Comparison of ENCODE assay signal across 1 cellular context in the genomic region with DNA sequence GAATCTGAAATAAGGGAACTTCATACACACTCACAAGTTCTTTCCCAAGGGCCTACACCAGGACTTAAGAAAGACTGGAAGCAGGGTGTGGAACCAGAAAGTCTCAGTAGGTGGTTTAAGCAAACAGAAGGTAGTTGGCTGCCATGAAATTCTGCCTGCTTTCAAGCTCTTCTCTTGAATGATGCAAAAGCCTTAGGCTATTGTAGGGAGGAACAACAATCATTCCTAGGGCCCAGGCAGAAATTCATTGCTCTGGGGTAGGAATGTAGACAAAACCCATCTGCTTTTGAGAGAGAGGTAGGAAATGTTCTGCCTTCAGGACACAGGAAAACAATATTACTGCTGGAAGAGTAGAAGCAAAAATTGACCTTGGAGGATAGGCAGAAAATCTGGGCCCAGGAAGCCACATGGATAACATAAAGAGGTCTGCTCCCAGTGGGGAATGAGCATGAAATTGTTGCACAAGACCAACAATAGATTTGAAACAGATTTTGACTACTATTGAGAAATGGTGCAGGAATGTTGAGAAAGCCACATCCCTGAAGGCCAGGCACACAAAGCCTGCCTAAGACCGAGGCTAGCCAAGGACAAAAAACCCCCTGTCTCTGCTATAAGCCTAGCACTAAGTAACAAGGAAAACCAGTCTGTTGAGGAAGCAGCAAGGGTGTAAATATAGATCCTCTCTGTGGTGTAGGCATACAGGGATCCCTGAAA.
TF ChIP-seq lines count a peak whose summit lies in the region.

No MANE protein-coding gene starts in this region.

TF ChIP-seq in HepG2, 621 proteins besides CTCF, POLR2A, EP300 and RAD21 (continues in another document):
- TF ChIP-seq DR1 (CRISPR knock-in tag; IDR thresholded peaks at IDR 0.05) (no peak), POGZ (CRISPR knock-in tag; IDR thresholded peaks at IDR 0.05) (0 out of 2 replicates have a peak, but pooled peaks have one; percentile 48), ARNT2 (CRISPR knock-in tag; IDR thresholded peaks at IDR 0.05; ENCODE audit: low read depth) (no peak), HHEX (CRISPR knock-in tag; IDR thresholded peaks at IDR 0.05) (no peak), FOXK2 (IDR thresholded peaks at IDR 0.05) (no peak), SMAD3 (CRISPR knock-in tag; IDR thresholded peaks at IDR 0.05) (peak; percentile 48; the same call in 1 of the 2 replicates), ZBTB3 (CRISPR knock-in tag; IDR thresholded peaks at IDR 0.05; ENCODE audit: borderline replicate concordance, low read depth) (no peak), KLF9 (CRISPR knock-in tag; IDR thresholded peaks at IDR 0.05; ENCODE audit: low read depth) (no peak), MTA1 (CRISPR knock-in tag; IDR thresholded peaks at IDR 0.05; ENCODE audit: borderline replicate concordance) (no peak), ELF4 (CRISPR knock-in tag; IDR thresholded peaks at IDR 0.05; ENCODE audit: borderline replicate concordance) (no peak), ZNF205 (CRISPR knock-in tag; IDR thresholded peaks at IDR 0.05) (no peak), ZFP62 (CRISPR knock-in tag; IDR thresholded peaks at IDR 0.05) (no peak), EHMT2 (IDR thresholded peaks at IDR 0.05; ENCODE audit: borderline replicate concordance, low read depth, low read length) (no peak), RFX5 (IDR thresholded peaks at IDR 0.05; ENCODE audit: low read depth, low read length) (no peak), ZNF567 (CRISPR knock-in tag; IDR thresholded peaks at IDR 0.05; ENCODE audit: borderline replicate concordance) (no peak), ZNF776 (CRISPR knock-in tag; IDR thresholded peaks at IDR 0.05) (no peak), RCOR2 (CRISPR knock-in tag; IDR thresholded peaks at IDR 0.05) (0 out of 2 replicates have a peak, but pooled peaks have one; percentile 28), ZNF678 (CRISPR knock-in tag; IDR thresholded peaks at IDR 0.05) (no peak), ZNF446 (CRISPR knock-in tag; IDR thresholded peaks at IDR 0.05) (no peak), ZNF264 (CRISPR knock-in tag; IDR thresholded peaks at IDR 0.05) (0 out of 2 replicates have a peak, but pooled peaks have one; percentile 52), TOE1 (CRISPR knock-in tag; IDR thresholded peaks at IDR 0.05) (no peak), ZNF20 (CRISPR knock-in tag; IDR thresholded peaks at IDR 0.05) (no peak), ZNF121 (CRISPR knock-in tag; IDR thresholded peaks at IDR 0.05) (no peak), ZNF12 (CRISPR knock-in tag; IDR thresholded peaks at IDR 0.05) (peak; percentile 82), SP2 (CRISPR knock-in tag; IDR thresholded peaks at IDR 0.05) (no peak), ZNF101 (CRISPR knock-in tag; IDR thresholded peaks at IDR 0.05; ENCODE audit: borderline replicate concordance, low read depth) (no peak), KDM1A (CRISPR knock-in tag; IDR thresholded peaks at IDR 0.05) (0 out of 2 replicates have a peak, but pooled peaks have one; percentile 8), ZBTB7A (CRISPR knock-in tag; IDR thresholded peaks at IDR 0.05) (no peak), ZFP36L2 (CRISPR knock-in tag; IDR thresholded peaks at IDR 0.05) (no peak), ZNF788 (CRISPR knock-in tag; IDR thresholded peaks at IDR 0.05; ENCODE audit: borderline replicate concordance) (no peak), ZNF207 (IDR thresholded peaks at IDR 0.05; ENCODE audit: borderline replicate concordance) (no peak)
- TF ChIP-seq, protein P1, sequence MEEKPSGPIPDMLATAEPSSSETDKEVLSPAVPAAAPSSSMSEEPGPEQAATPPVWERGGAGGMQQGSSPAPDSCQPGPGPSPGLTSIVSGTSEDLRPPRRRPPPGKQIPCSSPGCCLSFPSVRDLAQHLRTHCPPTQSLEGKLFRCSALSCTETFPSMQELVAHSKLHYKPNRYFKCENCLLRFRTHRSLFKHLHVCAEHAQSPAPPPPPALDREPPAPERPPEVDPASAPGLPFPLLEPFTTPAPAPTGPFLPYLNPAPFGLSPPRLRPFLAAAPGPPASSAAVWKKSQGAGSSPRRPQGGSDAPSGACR (CRISPR knock-in tag; IDR thresholded peaks at IDR 0.05), result no peak
- TF ChIP-seq, protein P2, sequence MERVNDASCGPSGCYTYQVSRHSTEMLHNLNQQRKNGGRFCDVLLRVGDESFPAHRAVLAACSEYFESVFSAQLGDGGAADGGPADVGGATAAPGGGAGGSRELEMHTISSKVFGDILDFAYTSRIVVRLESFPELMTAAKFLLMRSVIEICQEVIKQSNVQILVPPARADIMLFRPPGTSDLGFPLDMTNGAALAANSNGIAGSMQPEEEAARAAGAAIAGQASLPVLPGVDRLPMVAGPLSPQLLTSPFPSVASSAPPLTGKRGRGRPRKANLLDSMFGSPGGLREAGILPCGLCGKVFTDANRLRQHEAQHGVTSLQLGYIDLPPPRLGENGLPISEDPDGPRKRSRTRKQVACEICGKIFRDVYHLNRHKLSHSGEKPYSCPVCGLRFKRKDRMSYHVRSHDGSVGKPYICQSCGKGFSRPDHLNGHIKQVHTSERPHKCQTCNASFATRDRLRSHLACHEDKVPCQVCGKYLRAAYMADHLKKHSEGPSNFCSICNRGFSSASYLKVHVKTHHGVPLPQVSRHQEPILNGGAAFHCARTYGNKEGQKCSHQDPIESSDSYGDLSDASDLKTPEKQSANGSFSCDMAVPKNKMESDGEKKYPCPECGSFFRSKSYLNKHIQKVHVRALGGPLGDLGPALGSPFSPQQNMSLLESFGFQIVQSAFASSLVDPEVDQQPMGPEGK (CRISPR knock-in tag; IDR thresholded peaks at IDR 0.05), result peak; percentile 48; the same call in 1 of the 2 replicates
- TF ChIP-seq, protein P3, sequence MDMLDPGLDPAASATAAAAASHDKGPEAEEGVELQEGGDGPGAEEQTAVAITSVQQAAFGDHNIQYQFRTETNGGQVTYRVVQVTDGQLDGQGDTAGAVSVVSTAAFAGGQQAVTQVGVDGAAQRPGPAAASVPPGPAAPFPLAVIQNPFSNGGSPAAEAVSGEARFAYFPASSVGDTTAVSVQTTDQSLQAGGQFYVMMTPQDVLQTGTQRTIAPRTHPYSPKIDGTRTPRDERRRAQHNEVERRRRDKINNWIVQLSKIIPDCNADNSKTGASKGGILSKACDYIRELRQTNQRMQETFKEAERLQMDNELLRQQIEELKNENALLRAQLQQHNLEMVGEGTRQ (IDR thresholded peaks at IDR 0.05; ENCODE audit: low read depth, low read length), result no peak
- TF ChIP-seq, protein P3 (CRISPR knock-in tag; IDR thresholded peaks at IDR 0.05; ENCODE audit: borderline replicate concordance), result no peak
- TF ChIP-seq, protein P4, sequence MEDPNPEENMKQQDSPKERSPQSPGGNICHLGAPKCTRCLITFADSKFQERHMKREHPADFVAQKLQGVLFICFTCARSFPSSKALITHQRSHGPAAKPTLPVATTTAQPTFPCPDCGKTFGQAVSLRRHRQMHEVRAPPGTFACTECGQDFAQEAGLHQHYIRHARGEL (CRISPR knock-in tag; IDR thresholded peaks at IDR 0.05), result no peak
- TF ChIP-seq, protein P5, sequence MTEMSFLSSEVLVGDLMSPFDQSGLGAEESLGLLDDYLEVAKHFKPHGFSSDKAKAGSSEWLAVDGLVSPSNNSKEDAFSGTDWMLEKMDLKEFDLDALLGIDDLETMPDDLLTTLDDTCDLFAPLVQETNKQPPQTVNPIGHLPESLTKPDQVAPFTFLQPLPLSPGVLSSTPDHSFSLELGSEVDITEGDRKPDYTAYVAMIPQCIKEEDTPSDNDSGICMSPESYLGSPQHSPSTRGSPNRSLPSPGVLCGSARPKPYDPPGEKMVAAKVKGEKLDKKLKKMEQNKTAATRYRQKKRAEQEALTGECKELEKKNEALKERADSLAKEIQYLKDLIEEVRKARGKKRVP (CRISPR knock-in tag; IDR thresholded peaks at IDR 0.05), result 0 out of 4 replicates have a peak, but pooled peaks of 1 of the 2 experiments have one; percentile 30
- TF ChIP-seq, protein P6, sequence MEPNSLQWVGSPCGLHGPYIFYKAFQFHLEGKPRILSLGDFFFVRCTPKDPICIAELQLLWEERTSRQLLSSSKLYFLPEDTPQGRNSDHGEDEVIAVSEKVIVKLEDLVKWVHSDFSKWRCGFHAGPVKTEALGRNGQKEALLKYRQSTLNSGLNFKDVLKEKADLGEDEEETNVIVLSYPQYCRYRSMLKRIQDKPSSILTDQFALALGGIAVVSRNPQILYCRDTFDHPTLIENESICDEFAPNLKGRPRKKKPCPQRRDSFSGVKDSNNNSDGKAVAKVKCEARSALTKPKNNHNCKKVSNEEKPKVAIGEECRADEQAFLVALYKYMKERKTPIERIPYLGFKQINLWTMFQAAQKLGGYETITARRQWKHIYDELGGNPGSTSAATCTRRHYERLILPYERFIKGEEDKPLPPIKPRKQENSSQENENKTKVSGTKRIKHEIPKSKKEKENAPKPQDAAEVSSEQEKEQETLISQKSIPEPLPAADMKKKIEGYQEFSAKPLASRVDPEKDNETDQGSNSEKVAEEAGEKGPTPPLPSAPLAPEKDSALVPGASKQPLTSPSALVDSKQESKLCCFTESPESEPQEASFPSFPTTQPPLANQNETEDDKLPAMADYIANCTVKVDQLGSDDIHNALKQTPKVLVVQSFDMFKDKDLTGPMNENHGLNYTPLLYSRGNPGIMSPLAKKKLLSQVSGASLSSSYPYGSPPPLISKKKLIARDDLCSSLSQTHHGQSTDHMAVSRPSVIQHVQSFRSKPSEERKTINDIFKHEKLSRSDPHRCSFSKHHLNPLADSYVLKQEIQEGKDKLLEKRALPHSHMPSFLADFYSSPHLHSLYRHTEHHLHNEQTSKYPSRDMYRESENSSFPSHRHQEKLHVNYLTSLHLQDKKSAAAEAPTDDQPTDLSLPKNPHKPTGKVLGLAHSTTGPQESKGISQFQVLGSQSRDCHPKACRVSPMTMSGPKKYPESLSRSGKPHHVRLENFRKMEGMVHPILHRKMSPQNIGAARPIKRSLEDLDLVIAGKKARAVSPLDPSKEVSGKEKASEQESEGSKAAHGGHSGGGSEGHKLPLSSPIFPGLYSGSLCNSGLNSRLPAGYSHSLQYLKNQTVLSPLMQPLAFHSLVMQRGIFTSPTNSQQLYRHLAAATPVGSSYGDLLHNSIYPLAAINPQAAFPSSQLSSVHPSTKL (CRISPR knock-in tag; IDR thresholded peaks at IDR 0.05), result peak; percentile 81
- TF ChIP-seq, protein P7, sequence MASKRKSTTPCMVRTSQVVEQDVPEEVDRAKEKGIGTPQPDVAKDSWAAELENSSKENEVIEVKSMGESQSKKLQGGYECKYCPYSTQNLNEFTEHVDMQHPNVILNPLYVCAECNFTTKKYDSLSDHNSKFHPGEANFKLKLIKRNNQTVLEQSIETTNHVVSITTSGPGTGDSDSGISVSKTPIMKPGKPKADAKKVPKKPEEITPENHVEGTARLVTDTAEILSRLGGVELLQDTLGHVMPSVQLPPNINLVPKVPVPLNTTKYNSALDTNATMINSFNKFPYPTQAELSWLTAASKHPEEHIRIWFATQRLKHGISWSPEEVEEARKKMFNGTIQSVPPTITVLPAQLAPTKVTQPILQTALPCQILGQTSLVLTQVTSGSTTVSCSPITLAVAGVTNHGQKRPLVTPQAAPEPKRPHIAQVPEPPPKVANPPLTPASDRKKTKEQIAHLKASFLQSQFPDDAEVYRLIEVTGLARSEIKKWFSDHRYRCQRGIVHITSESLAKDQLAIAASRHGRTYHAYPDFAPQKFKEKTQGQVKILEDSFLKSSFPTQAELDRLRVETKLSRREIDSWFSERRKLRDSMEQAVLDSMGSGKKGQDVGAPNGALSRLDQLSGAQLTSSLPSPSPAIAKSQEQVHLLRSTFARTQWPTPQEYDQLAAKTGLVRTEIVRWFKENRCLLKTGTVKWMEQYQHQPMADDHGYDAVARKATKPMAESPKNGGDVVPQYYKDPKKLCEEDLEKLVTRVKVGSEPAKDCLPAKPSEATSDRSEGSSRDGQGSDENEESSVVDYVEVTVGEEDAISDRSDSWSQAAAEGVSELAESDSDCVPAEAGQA (IDR thresholded peaks at IDR 0.05; ENCODE audit: low read depth), result no peak
- TF ChIP-seq, protein P7 (CRISPR knock-in tag; IDR thresholded peaks at IDR 0.05; ENCODE audit: borderline replicate concordance), result no peak
- TF ChIP-seq, protein P8, sequence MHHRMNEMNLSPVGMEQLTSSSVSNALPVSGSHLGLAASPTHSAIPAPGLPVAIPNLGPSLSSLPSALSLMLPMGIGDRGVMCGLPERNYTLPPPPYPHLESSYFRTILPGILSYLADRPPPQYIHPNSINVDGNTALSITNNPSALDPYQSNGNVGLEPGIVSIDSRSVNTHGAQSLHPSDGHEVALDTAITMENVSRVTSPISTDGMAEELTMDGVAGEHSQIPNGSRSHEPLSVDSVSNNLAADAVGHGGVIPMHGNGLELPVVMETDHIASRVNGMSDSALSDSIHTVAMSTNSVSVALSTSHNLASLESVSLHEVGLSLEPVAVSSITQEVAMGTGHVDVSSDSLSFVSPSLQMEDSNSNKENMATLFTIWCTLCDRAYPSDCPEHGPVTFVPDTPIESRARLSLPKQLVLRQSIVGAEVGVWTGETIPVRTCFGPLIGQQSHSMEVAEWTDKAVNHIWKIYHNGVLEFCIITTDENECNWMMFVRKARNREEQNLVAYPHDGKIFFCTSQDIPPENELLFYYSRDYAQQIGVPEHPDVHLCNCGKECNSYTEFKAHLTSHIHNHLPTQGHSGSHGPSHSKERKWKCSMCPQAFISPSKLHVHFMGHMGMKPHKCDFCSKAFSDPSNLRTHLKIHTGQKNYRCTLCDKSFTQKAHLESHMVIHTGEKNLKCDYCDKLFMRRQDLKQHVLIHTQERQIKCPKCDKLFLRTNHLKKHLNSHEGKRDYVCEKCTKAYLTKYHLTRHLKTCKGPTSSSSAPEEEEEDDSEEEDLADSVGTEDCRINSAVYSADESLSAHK (CRISPR knock-in tag; IDR thresholded peaks at IDR 0.05; ENCODE audit: borderline replicate concordance), result no peak
- TF ChIP-seq, protein P9, sequence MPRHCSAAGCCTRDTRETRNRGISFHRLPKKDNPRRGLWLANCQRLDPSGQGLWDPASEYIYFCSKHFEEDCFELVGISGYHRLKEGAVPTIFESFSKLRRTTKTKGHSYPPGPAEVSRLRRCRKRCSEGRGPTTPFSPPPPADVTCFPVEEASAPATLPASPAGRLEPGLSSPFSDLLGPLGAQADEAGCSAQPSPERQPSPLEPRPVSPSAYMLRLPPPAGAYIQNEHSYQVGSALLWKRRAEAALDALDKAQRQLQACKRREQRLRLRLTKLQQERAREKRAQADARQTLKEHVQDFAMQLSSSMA (CRISPR knock-in tag; IDR thresholded peaks at IDR 0.05), result no peak
